ENCODE assay signal across 20 cellular contexts in genomic region chr14:89327771-89328212, GRCh38.
DNase-seq lines count a peak whose midpoint lies in the region; TF ChIP-seq lines count a peak whose summit lies in the region.
"Had no signal": no experiment of that assay in that cellular context is flagged by ENCODE, and none has a peak within 500 bp of the region (broad histone marks: within the 10 kb centered on the region; RNA-seq: fewer than 3 reads in every experiment).

No MANE protein-coding gene starts in this region.

- H4K20me1 ChIP-seq in H9 (ENCODE audit: control insufficient read depth, insufficient read depth, insufficient read length) = no peaks in the 10 kb centered on the region

- no peak overlapping the region for H2AFZ ChIP-seq in H9 (ENCODE audit: low read length)

- no peaks in the 10 kb centered on the region; the same call in 1 of the 2 replicates for H3K27me3 Mint-ChIP-seq in HFFc6 (ENCODE audit: insufficient read depth)
- no peaks in the 10 kb centered on the region; the same call in 1 of the 2 replicates for H3K27me3 Mint-ChIP-seq in H9 (ENCODE audit: low read depth)
- H3K27me3 Mint-ChIP-seq: memory B cell; natural killer cell treated with Interleukin-12 subunit alpha and Interleukin-12 subunit beta and Interleukin-15 and Interleukin-18, amount 100 ng/mL, for 72 hours had no signal

- H3K4me2 ChIP-seq in H9 (ENCODE audit: insufficient read depth, insufficient read length, low read length) = no peak overlapping the region

- H3K79me1 ChIP-seq in H9 (ENCODE audit: insufficient read depth, low read depth, low read length, poor library complexity, severe bottlenecking) = peaks cover 9% of the 10 kb centered on the region

- no peaks in the 10 kb centered on the region for H3K23me2 ChIP-seq in H9 (ENCODE audit: insufficient read length, low read depth, low read length, poor library complexity, severe bottlenecking)

- 48% methylated on average over 5 of the region's 5 CpGs for WGBS in liver
- WGBS in H9 (ENCODE audit: extremely low coverage, insufficient read length, low lambda C conversion rate) = no CpG with 5 or more reads among the region's 5 CpGs

- H3K23ac ChIP-seq in H9 (ENCODE audit: insufficient read length, low read depth, low read length) = no peak overlapping the region

- H4K91ac ChIP-seq in H9 (ENCODE audit: insufficient read length, low read depth, low read length) = no peak overlapping the region

- no peak overlapping the region for H2BK12ac ChIP-seq in H9 (ENCODE audit: insufficient read length, low read depth, low read length)

- H3K36me3 Mint-ChIP-seq in HFFc6 (ENCODE audit: low read depth) = no peaks in the 10 kb centered on the region; the same call in 1 of the 2 replicates
- peaks cover 34 to 58% (median 40%) of the 10 kb centered on the region in 3 experiments for H3K36me3 Mint-ChIP-seq in H9 (ENCODE audit: insufficient read depth in 1 of 3, low read depth in 3 of 3)
- H3K36me3 Mint-ChIP-seq: natural killer cell treated with Interleukin-12 subunit alpha and Interleukin-12 subunit beta and Interleukin-15 and Interleukin-18, amount 100 ng/mL, for 72 hours had no signal

- H4K8ac ChIP-seq in H9 (replicated peaks; ENCODE audit: insufficient read length, low read depth, low read length) = no peak overlapping the region

- intact Hi-C loops in vagina (cut with DNase I) = no loop called here

- no peak overlapping the region for H2BK5ac ChIP-seq in H9 (ENCODE audit: insufficient read length, low read length)

- TF ChIP-seq RAD21 in liver (IDR thresholded peaks at IDR 0.05) = peak; percentile 16 to 26

- H3T11ph ChIP-seq in H9 (ENCODE audit: low read length) = no peak overlapping the region

- H3K4me1 ChIP-seq in liver (ENCODE audit: control insufficient read depth in 4 of 4, insufficient read depth in 4 of 4, low read length in 3 of 4) (peaks cover 5 to 22% (median 14%) of the 10 kb centered on the region in 4 donors), vagina (peaks cover 22% of the 10 kb centered on the region), H9 (ENCODE audit: insufficient read depth, low read length) (peaks cover 3% of the 10 kb centered on the region; the same call in 1 of the 2 replicates)

- TF ChIP-seq CTCF in HFFc6 (IDR thresholded peaks at IDR 0.05) (no peak), astrocyte of the cerebellum (IDR thresholded peaks at IDR 0.05; ENCODE audit: low read depth, low read length, missing control alignments) (no peak), liver (IDR thresholded peaks at IDR 0.05; ENCODE audit: low read depth, low read length, missing input control) (no peak), vagina (IDR thresholded peaks at IDR 0.05) (no peak), H9 (conservative IDR thresholded peaks at IDR 0.05) (no peak)

- no peaks in the 10 kb centered on the region for H3K36me3 ChIP-seq in liver (ENCODE audit: control insufficient read depth in 4 of 4, insufficient read depth in 3 of 4, low read depth in 1 of 4, low read length in 3 of 4)
- H3K36me3 ChIP-seq in vagina = no peaks in the 10 kb centered on the region

- H3K27ac ChIP-seq in liver (ENCODE audit: low read depth in 1 of 2, low read length in 2 of 2) (peak overlapping the region; percentile 57 to 74), vagina (no peak overlapping the region), H9 (ENCODE audit: insufficient read length, low read depth, low read length) (no peak overlapping the region)
- H3K27ac ChIP-seq: cardiac muscle cell, gastroesophageal sphincter had no signal

- H3K9ac ChIP-seq in liver (ENCODE audit: low read depth in 1 of 2, low read length in 2 of 2) (no peak overlapping the region), H9 (ENCODE audit: extremely low read depth, insufficient read length, low read length) (no peak overlapping the region)

- peak overlapping the region; percentile 54 for H3K27ac Mint-ChIP-seq in HFFc6
- peak overlapping the region in 1 of 3 experiments; percentile 53; a peak in 3 of 7 replicates for H3K27ac Mint-ChIP-seq in H9
- H3K27ac Mint-ChIP-seq: endodermal cell; memory B cell; T-helper 2 cell treated with Interferon-gamma antibody and Interleukin-4, amounts not matched to agents 5 μg/mL and 100 μg/mL, for 36 hours had no signal

- H3K27me3 ChIP-seq in liver (ENCODE audit: control insufficient read depth in 4 of 4, insufficient read depth in 4 of 4, low read length in 3 of 4) = no peaks in the 10 kb centered on the region
- no peaks in the 10 kb centered on the region for H3K27me3 ChIP-seq in vagina
- no peaks in the 10 kb centered on the region for H3K27me3 ChIP-seq in H9 (ENCODE audit: insufficient read depth, low read length)
- H3K27me3 ChIP-seq: cardiac muscle cell, gastroesophageal sphincter had no signal

- TF ChIP-seq POLR2A in vagina (IDR thresholded peaks at IDR 0.05) = no peak

- no peak overlapping the region for H3K4me3 ChIP-seq in astrocyte of the cerebellum (ENCODE audit: low read depth, low read length)
- no peak overlapping the region for H3K4me3 ChIP-seq in liver (ENCODE audit: low read depth in 1 of 3, low read length in 3 of 3)
- H3K4me3 ChIP-seq in vagina = no peak overlapping the region
- H3K4me3 ChIP-seq: cardiac muscle cell, gastroesophageal sphincter had no signal

- no peak overlapping the region for H2BK20ac ChIP-seq in H9 (ENCODE audit: low read depth, low read length, poor library complexity, severe bottlenecking)

- H3K56ac ChIP-seq in H9 (ENCODE audit: insufficient read length, low read depth, low read length) = no peak overlapping the region

- H3K4me1 Mint-ChIP-seq in HFFc6 (ENCODE audit: low read depth) (peaks cover 52% of the 10 kb centered on the region), H9 (peaks cover 40 to 42% of the 10 kb centered on the region in 2 experiments)

- H2AK5ac ChIP-seq in H9 (ENCODE audit: insufficient read length, low read length) = no peak overlapping the region

- in situ Hi-C loops in astrocyte of the cerebellum (cut with HindIII; ENCODE audit: low sequenced_read_pairs) = no loop called here

- H3K9me3 Mint-ChIP-seq in HFFc6 (no peaks in the 10 kb centered on the region), H9 (no peaks in the 10 kb centered on the region)
- H3K9me3 Mint-ChIP-seq: endodermal cell; memory B cell; T-helper 2 cell treated with Interferon-gamma antibody and Interleukin-4, amounts not matched to agents 5 μg/mL and 100 μg/mL, for 36 hours had no signal

- H3K9me3 ChIP-seq in liver (ENCODE audit: control insufficient read depth in 4 of 4, low read length in 3 of 4) = no peaks in the 10 kb centered on the region
- H3K9me3 ChIP-seq in vagina = no peaks in the 10 kb centered on the region
- no peaks in the 10 kb centered on the region for H3K9me3 ChIP-seq in H9 (ENCODE audit: control insufficient read depth, low read depth, low read length)
- H3K9me3 ChIP-seq: gastroesophageal sphincter had no signal

- H3K18ac ChIP-seq in H9 (ENCODE audit: insufficient read length, low read depth, low read length) = no peak overlapping the region

- H3K79me2 ChIP-seq in H9 (ENCODE audit: insufficient read depth, low read length) = peaks cover 24% of the 10 kb centered on the region; the same call in 1 of the 2 replicates

- DNase-seq in AG20443 (ENCODE audit: low spot score) (peak; percentile 40), HFFc6 (peak; percentile 47), astrocyte of the cerebellum (ENCODE audit: low read depth) (peak; percentile 70), NCI-H2171 (lab: John Stamatoyannopoulos, UW) (no peak), NCI-H524 treated with DMSO at 0.1 percent for 48 hours (lab: John Stamatoyannopoulos, UW) (no peak), vagina (ENCODE audit: extremely low spot score in 2 of 2) (no peak), H9 (no peak)
- DNase-seq: activated naive CD4-positive, alpha-beta T cell treated with anti-CD3 and anti-CD28 coated beads, Interleukin-2, amount 50 U/mL, for 16 hours; activated T-cell treated with anti-CD3 and anti-CD28 coated beads for 4 hours; endodermal cell; GOT3; MV-4-11; SHP77 treated with DMSO at 0.1 percent for 48 hours; substantia nigra had no signal

- H2BK15ac ChIP-seq in H9 (ENCODE audit: low read depth, low read length) = no peak overlapping the region

- H3K4ac ChIP-seq in H9 (ENCODE audit: low read depth, low read length) = no peak overlapping the region

- H2BK120ac ChIP-seq in H9 (ENCODE audit: low read depth, low read length, poor library complexity, severe bottlenecking) = no peak overlapping the region

- no peak overlapping the region for H3K14ac ChIP-seq in H9 (ENCODE audit: insufficient read depth, low read length)

- no peak overlapping the region; the same call in 1 of the 2 replicates for H3K4me3 Mint-ChIP-seq in HFFc6
- H3K4me3 Mint-ChIP-seq in H9 = no peak overlapping the region
- H3K4me3 Mint-ChIP-seq: endodermal cell; memory B cell; natural killer cell treated with Interleukin-12 subunit alpha and Interleukin-12 subunit beta and Interleukin-15 and Interleukin-18, amount 100 ng/mL, for 72 hours; T-helper 2 cell treated with Interferon-gamma antibody and Interleukin-4, amounts not matched to agents 5 μg/mL and 100 μg/mL, for 36 hours had no signal

- H4K5ac ChIP-seq in H9 (ENCODE audit: insufficient read length, low read depth, low read length) = no peak overlapping the region

TF ChIP-seq in liver, 16 proteins besides CTCF, POLR2A, EP300 and RAD21 (continues in another document):
- no peak for TF ChIP-seq MAX (IDR thresholded peaks at IDR 0.05)
- no peak for TF ChIP-seq EGR1 (IDR thresholded peaks at IDR 0.05; ENCODE audit: low read depth in 2 of 2)
- peak in 1 of 2 donors; percentile 30 for TF ChIP-seq JUND (IDR thresholded peaks at IDR 0.05)
- TF ChIP-seq ZBTB33 (IDR thresholded peaks at IDR 0.05) = no peak
- peak; percentile 33 to 63 for TF ChIP-seq HNF4A (conservative IDR thresholded peaks at IDR 0.05)
- no peak for TF ChIP-seq GABPA (IDR thresholded peaks at IDR 0.05 in 1 of 2, conservative IDR thresholded peaks at IDR 0.05 in 1 of 2)
- TF ChIP-seq NR2F2 (IDR thresholded peaks at IDR 0.05) = no peak
- TF ChIP-seq RXRA (IDR thresholded peaks at IDR 0.05) = peak in 1 of 2 donors; percentile 52

Comparison
In these comparisons a context has a peak if more than half of its experiments do, and no peak if none do; other contexts are left out.
1. DNase-seq: peak in AG20443 (single experiment), HFFc6 (single experiment) and astrocyte of the cerebellum (single experiment); none in NCI-H2171 (single experiment), NCI-H524 treated with DMSO at 0.1 percent for 48 hours (single experiment), vagina (0 of 2) and H9 (single experiment).
2. H3K27ac ChIP-seq: peak in liver (2 of 2); none in vagina (single experiment) and H9 (single experiment).